In the genomic region with DNA sequence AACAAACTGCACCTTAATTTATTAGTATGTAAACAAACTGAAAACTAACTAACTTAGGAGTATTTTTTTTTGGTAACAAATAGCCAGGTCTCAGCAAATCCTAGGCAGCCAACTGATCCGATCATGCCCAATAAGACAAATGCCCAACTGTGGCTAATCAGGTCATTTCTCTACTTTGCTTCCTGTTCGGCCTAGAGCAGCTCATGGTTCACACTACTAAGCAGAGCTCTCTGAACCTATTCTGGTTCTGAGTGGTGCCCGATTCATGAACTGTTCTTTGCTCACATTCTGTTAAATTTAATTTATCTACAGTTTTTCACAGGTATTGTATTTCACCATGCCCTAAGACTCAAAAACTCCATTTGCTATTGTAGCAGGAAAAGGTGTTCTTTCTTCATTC, we compare ENCODE assay signal across 15 cellular contexts. TPM values are rescaled to one million over a fixed set of nuclear protein-coding genes. Genes with fewer than 3 reads are reported as not detected.
DNase-seq lines count a peak whose midpoint lies in the region; ATAC-seq and TF ChIP-seq lines count a peak whose summit lies in the region.
"Had no signal": no experiment of that assay in that cellular context is flagged by ENCODE, and none has a peak within 500 bp of the region (broad histone marks: within the 10 kb centered on the region; RNA-seq: fewer than 3 reads in every experiment).

No MANE protein-coding gene starts in this region.

- no peaks in the 10 kb centered on the region for H3K27me3 ChIP-seq in esophagus muscularis mucosa

- H3K36me3 ChIP-seq in esophagus muscularis mucosa = no peaks in the 10 kb centered on the region
- H3K36me3 ChIP-seq: HAP-1 had no signal

- H3K27ac ChIP-seq in angular gyrus (ENCODE audit: low read depth, low read length) = peak overlapping the region; percentile 4
- no peak overlapping the region for H3K27ac ChIP-seq in esophagus muscularis mucosa (replicated peaks in 1 of 4)

- no peaks in the 10 kb centered on the region for H3K4me1 ChIP-seq in esophagus muscularis mucosa

- TF ChIP-seq CTCF in esophagus muscularis mucosa (IDR thresholded peaks at IDR 0.05) (no peak), CD14-positive monocyte (IDR thresholded peaks at IDR 0.05) (no peak)

- H3K4me1 Mint-ChIP-seq in stimulated activated memory B cell treated with anti-CD40 and anti-IgM and Interleukin-4, amounts not matched to agents 10 μg/mL and 1 μg/mL and 100 μg/mL, for 72 hours = no peaks in the 10 kb centered on the region
- no peaks in the 10 kb centered on the region for H3K4me1 Mint-ChIP-seq in CD14-positive monocyte

- no peak overlapping the region for H3K27ac Mint-ChIP-seq in stimulated activated memory B cell treated with anti-CD40 and anti-IgM and Interleukin-4, amounts not matched to agents 10 μg/mL and 1 μg/mL and 100 μg/mL, for 72 hours
- H3K27ac Mint-ChIP-seq in CD14-positive monocyte = no peak overlapping the region

- 85% methylated on average over 3 of the region's 3 CpGs for WGBS in esophagus muscularis mucosa

- ATAC-seq in GM19351 (IDR thresholded peaks at IDR 0.05; ENCODE audit: unreplicated experiment) = peak; percentile 44
- ATAC-seq in stimulated activated memory B cell treated with anti-CD40 and anti-IgM and Interleukin-4, amounts not matched to agents 10 μg/mL and 1 μg/mL and 100 μg/mL, for 72 hours = peak; percentile 58
- no peak for ATAC-seq in HG03342 (IDR thresholded peaks at IDR 0.05; ENCODE audit: unreplicated experiment)

- H3K9me3 Mint-ChIP-seq in stimulated activated memory B cell treated with anti-CD40 and anti-IgM and Interleukin-4, amounts not matched to agents 10 μg/mL and 1 μg/mL and 100 μg/mL, for 72 hours = no peaks in the 10 kb centered on the region
- peaks cover 0 to 11% (median 4%) of the 10 kb centered on the region in 7 donors for H3K9me3 Mint-ChIP-seq in CD14-positive monocyte

- no peak for TF ChIP-seq POLR2A in esophagus muscularis mucosa (IDR thresholded peaks at IDR 0.05; ENCODE audit: low read depth)

- intact Hi-C loops in esophagus muscularis mucosa (cut with DNase I) = no loop called here
- intact Hi-C loops in CD14-positive monocyte (cut with micrococcal nuclease) = no loop called here

- TF ChIP-seq EP300 in esophagus muscularis mucosa (IDR thresholded peaks at IDR 0.05) = no peak

- DNase-seq in esophagus muscularis mucosa (ENCODE audit: extremely low spot score) (peak; percentile 29), CD14-positive monocyte (ENCODE audit: low spot score) (no peak), NCI-H69 (lab: John Stamatoyannopoulos, UW) (no peak), occipital lobe (lab: John Stamatoyannopoulos, UW) (no peak)
- DNase-seq: DMS79 treated with DMSO at 0.1 percent for 48 hours, NCI-H1092 treated with DMSO at 0.1 percent for 48 hours, NCI-H2081, NCI-H748 treated with DMSO at 0.1 percent for 48 hours, Right ventricle myocardium superior, SK-N-SH had no signal

- H3K4me3 Mint-ChIP-seq in stimulated activated memory B cell treated with anti-CD40 and anti-IgM and Interleukin-4, amounts not matched to agents 10 μg/mL and 1 μg/mL and 100 μg/mL, for 72 hours = no peak overlapping the region
- H3K4me3 Mint-ChIP-seq in CD14-positive monocyte = no peak overlapping the region

- H3K9me3 ChIP-seq in esophagus muscularis mucosa = no peaks in the 10 kb centered on the region
- H3K9me3 ChIP-seq: HAP-1, SK-N-SH had no signal

- H3K36me3 Mint-ChIP-seq in stimulated activated memory B cell treated with anti-CD40 and anti-IgM and Interleukin-4, amounts not matched to agents 10 μg/mL and 1 μg/mL and 100 μg/mL, for 72 hours = no peaks in the 10 kb centered on the region
- H3K36me3 Mint-ChIP-seq in CD14-positive monocyte = no peaks in the 10 kb centered on the region

- H3K4me3 ChIP-seq in esophagus muscularis mucosa = no peak overlapping the region
- H3K4me3 ChIP-seq: HAP-1 had no signal

- H3K27me3 Mint-ChIP-seq in stimulated activated memory B cell treated with anti-CD40 and anti-IgM and Interleukin-4, amounts not matched to agents 10 μg/mL and 1 μg/mL and 100 μg/mL, for 72 hours = no peaks in the 10 kb centered on the region
- peaks cover 0 to 2% (median 2%) of the 10 kb centered on the region in 3 donors for H3K27me3 Mint-ChIP-seq in CD14-positive monocyte (ENCODE audit: low read depth in 3 of 3)

RNA-seq across cellular contexts. Expression of a gene that starts 55.1 kb away (rescaled TPM):
- total RNA-seq in esophagus muscularis mucosa (10 to 100 TPM; 23.7 to 79.1 (median 44.3) TPM), occipital lobe (12.8 TPM)
- not detected for polyA plus RNA-seq in CD14-positive monocyte
